Comparison of ENCODE assay signal across 9 cellular contexts in genomic region chr10:72088879-72089585, GRCh38.
DNase-seq lines count a peak whose midpoint lies in the region; ATAC-seq and TF ChIP-seq lines count a peak whose summit lies in the region.
"Had no signal": no experiment of that assay in that cellular context is flagged by ENCODE, and none has a peak within 500 bp of the region (broad histone marks: within the 10 kb centered on the region; RNA-seq: fewer than 3 reads in every experiment).

No MANE protein-coding gene starts in this region.

- peaks cover 15% of the 10 kb centered on the region for H3K27me3 ChIP-seq in rectal smooth muscle tissue (ENCODE audit: control insufficient read depth, insufficient read depth, low read length)

- no peaks in the 10 kb centered on the region for H3K4me1 ChIP-seq in rectal smooth muscle tissue (ENCODE audit: control insufficient read depth, insufficient read depth, low read length)

- no peak overlapping the region for H3K9ac ChIP-seq in rectal smooth muscle tissue (ENCODE audit: low read length)

- H3K36me3 ChIP-seq in rectal smooth muscle tissue (ENCODE audit: control insufficient read depth, insufficient read depth, low read length): no peaks in the 10 kb centered on the region
- H3K36me3 ChIP-seq: SJSA1 had no signal

- in situ Hi-C loops in ACHN (cut with HindIII; ENCODE audit: low pct_ligation_motif_present, low pct_unique_long_range_greater_than_20kb, low sequenced_read_pairs): no loop called here

- H3K27ac ChIP-seq in rectal smooth muscle tissue (ENCODE audit: low read depth, low read length): no peak overlapping the region
- H3K27ac ChIP-seq: SJSA1 had no signal

- no peak for TF ChIP-seq CTCF in fibroblast of pulmonary artery (IDR thresholded peaks at IDR 0.05; ENCODE audit: low read length, missing control alignments)

- DNase-seq in activated T-cell treated with anti-CD3 and anti-CD28 coated beads for 1 hour (ENCODE audit: low read depth) (peak; percentile 45), fibroblast of pulmonary artery (ENCODE audit: low read depth) (peak; percentile 17), ACHN (no peak), UCSD-AML1 (lab: John Stamatoyannopoulos, UW; ENCODE audit: unreplicated experiment) (no peak)
- DNase-seq in activated T-cell treated with anti-CD3 and anti-CD28 coated beads, Interleukin-2, amount 50 U/mL, for 1 hour: no peak
- peak; percentile 47 to 48 for DNase-seq in activated CD4-positive, alpha-beta T cell treated with anti-CD3 and anti-CD28 coated beads for 4 hours

- H3K4me3 ChIP-seq in fibroblast of pulmonary artery (replicated peaks; ENCODE audit: low read depth, low read length) (no peak overlapping the region), rectal smooth muscle tissue (ENCODE audit: low read length) (peak overlapping the region; percentile 1)
- H3K4me3 ChIP-seq: SJSA1 had no signal

- ATAC-seq in HG03025 (IDR thresholded peaks at IDR 0.05; ENCODE audit: low FRiP score, unreplicated experiment): no peak

Comparison
In these comparisons a context has a peak if more than half of its experiments do, and no peak if none do; other contexts are left out.
1. DNase-seq: peak in activated T-cell treated with anti-CD3 and anti-CD28 coated beads for 1 hour (single experiment), activated CD4-positive, alpha-beta T cell treated with anti-CD3 and anti-CD28 coated beads for 4 hours (2 of 2) and fibroblast of pulmonary artery (single experiment); none in activated T-cell treated with anti-CD3 and anti-CD28 coated beads, Interleukin-2, amount 50 U/mL, for 1 hour (single experiment), ACHN (single experiment) and UCSD-AML1 (single experiment).